ENCODE assay signal across 17 cellular contexts in genomic region chr1:119782541-119783338, GRCh38. TPM values are rescaled to one million over a fixed set of nuclear protein-coding genes. Genes with fewer than 3 reads are reported as not detected.
DNase-seq lines count a peak whose midpoint lies in the region; TF ChIP-seq lines count a peak whose summit lies in the region.
"Had no signal": no experiment of that assay in that cellular context is flagged by ENCODE, and none has a peak within 500 bp of the region (broad histone marks: within the 10 kb centered on the region; RNA-seq: fewer than 3 reads in every experiment).

No MANE protein-coding gene starts in this region.

- H3K4me1 ChIP-seq in neural progenitor cell: peaks cover 20% of the 10 kb centered on the region
- H3K4me1 ChIP-seq: ascending aorta, BLaER1 had no signal

- peak; percentile 27 for DNase-seq in DMS53 treated with DMSO at 0.1 percent for 48 hours (lab: John Stamatoyannopoulos, UW; ENCODE audit: unreplicated experiment)
- DNase-seq in NB4 (ENCODE audit: low read depth): peak; percentile 12
- peak; percentile 72 for DNase-seq in epithelial cell of prostate (ENCODE audit: low read depth, low spot score)
- no peak for DNase-seq in neural progenitor cell (ENCODE audit: low spot score)
- DNase-seq in cardiac septum (ENCODE audit: low spot score): no peak
- DNase-seq in GM13977 (ENCODE audit: low spot score): no peak
- no peak for DNase-seq in NCI-H748 (lab: John Stamatoyannopoulos, UW; ENCODE audit: unreplicated experiment)
- DNase-seq in ACHN: no peak
- DNase-seq: activated CD4-positive, alpha-beta T cell treated with anti-CD3 and anti-CD28 coated beads for 4 hours; T-cell; upper lobe of left lung had no signal

- no peak for TF ChIP-seq CTCF in NB4 (IDR thresholded peaks at IDR 0.05; ENCODE audit: low read depth, low read length)
- TF ChIP-seq CTCF in neural progenitor cell (IDR thresholded peaks at IDR 0.05): no peak
- TF ChIP-seq CTCF in GM13977 (IDR thresholded peaks at IDR 0.05; ENCODE audit: extremely low read depth, insufficient read depth, missing control alignments): no peak

- H3K9me3 Mint-ChIP-seq in neural progenitor cell: peaks cover 2% of the 10 kb centered on the region
- H3K9me3 Mint-ChIP-seq: activated T-helper 2 cell treated with anti-CD3 and anti-CD28 coated beads, Interferon-gamma antibody, Interleukin-2, Interleukin-4, amounts not matched to agents 10 μg/mL and 5 μg/mL and 100 μg/mL, durations not matched to agents 14 hours and 24 hours and 36 hours; T-cell had no signal

- in situ Hi-C loops in GM13977 (cut with MboI; ENCODE audit: low pct_unique_long_range_greater_than_20kb, low sequenced_read_pairs, unreplicated experiment) (no loop called here), ACHN (cut with HindIII; ENCODE audit: low pct_ligation_motif_present, low pct_unique_long_range_greater_than_20kb, low sequenced_read_pairs) (no loop called here)

- no peak overlapping the region for H3K4me3 Mint-ChIP-seq in neural progenitor cell
- H3K4me3 Mint-ChIP-seq: T-cell had no signal

- no peaks in the 10 kb centered on the region for H3K9me3 ChIP-seq in neural progenitor cell (ENCODE audit: low read depth)
- H3K9me3 ChIP-seq: ascending aorta, BLaER1, upper lobe of left lung had no signal

- H3F3A ChIP-seq in neural progenitor cell (ENCODE audit: low read depth): no peaks in the 10 kb centered on the region

- no peaks in the 10 kb centered on the region for H3K36me3 Mint-ChIP-seq in neural progenitor cell
- H3K36me3 Mint-ChIP-seq: T-cell had no signal

- no peak for TF ChIP-seq POLR2A in NB4 (IDR thresholded peaks at IDR 0.05; ENCODE audit: extremely low read depth, insufficient read length)

- H3K27me3 ChIP-seq in neural progenitor cell: no peaks in the 10 kb centered on the region
- H3K27me3 ChIP-seq: ascending aorta, BLaER1, upper lobe of left lung had no signal

- peak overlapping the region; percentile 45 for H2AFZ ChIP-seq in neural progenitor cell (replicated peaks)

- H3K79me2 ChIP-seq in neural progenitor cell (ENCODE audit: low read depth): no peaks in the 10 kb centered on the region

- H3K36me3 ChIP-seq in neural progenitor cell: no peaks in the 10 kb centered on the region
- H3K36me3 ChIP-seq: ascending aorta, BLaER1, upper lobe of left lung had no signal

- no peak overlapping the region for H3K9ac ChIP-seq in neural progenitor cell
- H3K9ac ChIP-seq: BLaER1 had no signal

- intact Hi-C loops in cardiac septum (cut with DNase I): no loop called here

- peak overlapping the region; percentile 90 for H3K27ac Mint-ChIP-seq in neural progenitor cell
- H3K27ac Mint-ChIP-seq: activated T-helper 2 cell treated with anti-CD3 and anti-CD28 coated beads, Interferon-gamma antibody, Interleukin-2, Interleukin-4, amounts not matched to agents 10 μg/mL and 5 μg/mL and 100 μg/mL, durations not matched to agents 14 hours and 24 hours and 36 hours; T-cell had no signal

- H3K4me3 ChIP-seq in NB4 (ENCODE audit: low read depth, low read length): no peak overlapping the region
- H3K4me3 ChIP-seq in neural progenitor cell: no peak overlapping the region
- H3K4me3 ChIP-seq: ascending aorta, BLaER1, upper lobe of left lung had no signal

- no peaks in the 10 kb centered on the region for H3K27me3 Mint-ChIP-seq in neural progenitor cell (ENCODE audit: insufficient read depth, low read depth)

- H3K27ac ChIP-seq in epithelial cell of prostate (peak overlapping the region; percentile 29), neural progenitor cell (no peak overlapping the region)
- H3K27ac ChIP-seq: ascending aorta, BLaER1 had no signal

- no peaks in the 10 kb centered on the region for H4K20me1 ChIP-seq in neural progenitor cell (ENCODE audit: low read depth)
- H4K20me1 ChIP-seq: BLaER1 had no signal

- H3K4me1 Mint-ChIP-seq in neural progenitor cell: peaks cover 35% of the 10 kb centered on the region
- H3K4me1 Mint-ChIP-seq: T-cell had no signal

- no peak overlapping the region for H3K4me2 ChIP-seq in neural progenitor cell
- H3K4me2 ChIP-seq: BLaER1 had no signal

RNA-seq across cellular contexts. Expression of gene HMGCS2, which starts 14.0 kb away (rescaled TPM):
- total RNA-seq in neural progenitor cell (ENCODE audit: low replicate concordance) (not detected in 2 replicates), cardiac septum (0.38 TPM)
- total RNA-seq: activated T-helper 2 cell treated with anti-CD3 and anti-CD28 coated beads, Interferon-gamma antibody, Interleukin-2, Interleukin-4, amounts not matched to agents 10 μg/mL and 5 μg/mL and 100 μg/mL, durations not matched to agents 14 hours and 24 hours and 36 hours; dermis microvascular lymphatic vessel endothelial cell; HT1080; OCI-LY7 had no signal

RNA-seq across cellular contexts. Expression of gene REG4, which starts 28.5 kb away (rescaled TPM):
- total RNA-seq in neural progenitor cell (ENCODE audit: low replicate concordance): not detected in 2 replicates
- not detected for total RNA-seq in cardiac septum
- total RNA-seq: activated T-helper 2 cell treated with anti-CD3 and anti-CD28 coated beads, Interferon-gamma antibody, Interleukin-2, Interleukin-4, amounts not matched to agents 10 μg/mL and 5 μg/mL and 100 μg/mL, durations not matched to agents 14 hours and 24 hours and 36 hours; ascending aorta; dermis microvascular lymphatic vessel endothelial cell; OCI-LY7; upper lobe of left lung had no signal

Comparison
In these comparisons a context has a peak if more than half of its experiments do, and no peak if none do; other contexts are left out.
1. DNase-seq: peak in DMS53 treated with DMSO at 0.1 percent for 48 hours (single experiment), NB4 (single experiment) and epithelial cell of prostate (single experiment); none in neural progenitor cell (single experiment), cardiac septum (single experiment), GM13977 (single experiment), NCI-H748 (single experiment) and ACHN (single experiment).